Comparison of ENCODE assay signal across 16 cellular contexts in genomic region chr3:43627360-43627759, GRCh38. TPM values are rescaled to one million over a fixed set of nuclear protein-coding genes. Genes with fewer than 3 reads are reported as not detected.
DNase-seq lines count a peak whose midpoint lies in the region; ATAC-seq lines count a peak whose summit lies in the region.
"Had no signal": no experiment of that assay in that cellular context is flagged by ENCODE, and none has a peak within 500 bp of the region (broad histone marks: within the 10 kb centered on the region; RNA-seq: fewer than 3 reads in every experiment).

No MANE protein-coding gene starts in this region.

- peak overlapping the region; percentile 12 for H3K4me3 Mint-ChIP-seq in activated CD4-positive, alpha-beta T cell treated with anti-CD3 and anti-CD28 coated beads, Interleukin-2, amount 10 ng/mL, durations not matched to agents 7 days and 5 days
- H3K4me3 Mint-ChIP-seq in activated naive CD8-positive, alpha-beta T cell treated with anti-CD3 and anti-CD28 coated beads, Interleukin-2, amount 50 U/mL, for 24 hours, result no peak overlapping the region
- H3K4me3 Mint-ChIP-seq: activated B cell treated with CpG ODN at 0.5 μM for 24 hours, B cell had no signal

- H3K27ac Mint-ChIP-seq in activated CD4-positive, alpha-beta T cell treated with anti-CD3 and anti-CD28 coated beads, Interleukin-2, amount 10 ng/mL, durations not matched to agents 7 days and 5 days, result peak overlapping the region; percentile 75
- H3K27ac Mint-ChIP-seq in activated naive CD8-positive, alpha-beta T cell treated with anti-CD3 and anti-CD28 coated beads, Interleukin-2, amount 50 U/mL, for 24 hours, result no peak overlapping the region
- H3K27ac Mint-ChIP-seq: activated B cell treated with CpG ODN at 0.5 μM for 24 hours, B cell had no signal

- CTCF ChIA-PET in activated CD4-positive, alpha-beta T cell treated with anti-CD3 and anti-CD28 coated beads, Interleukin-2, amount 10 ng/mL, durations not matched to agents 7 days and 5 days (lab: Charles Lee), result no interaction called here

- DNase-seq in activated CD4-positive, alpha-beta T cell treated with anti-CD3 and anti-CD28 coated beads, Interleukin-2, amount 10 ng/mL, durations not matched to agents 7 days and 5 days, result peak; percentile 33
- no peak for DNase-seq in activated CD4-positive, alpha-beta T cell treated with anti-CD3 and anti-CD28 coated beads, Interleukin-2, amount 50 U/mL, for 4 hours
- no peak for DNase-seq in activated naive CD8-positive, alpha-beta T cell treated with anti-CD3 and anti-CD28 coated beads, Interleukin-2, amount 50 U/mL, for 24 hours
- no peak for DNase-seq in NCI-H187 treated with DMSO at 0.1 percent for 48 hours (lab: John Stamatoyannopoulos, UW)
- DNase-seq: activated B cell treated with CpG ODN at 0.5 μM for 24 hours, EL, NCI-H1417, NCI-H510A treated with DMSO at 0.1 percent for 48 hours, occipital lobe had no signal

- H3K36me3 Mint-ChIP-seq in activated CD4-positive, alpha-beta T cell treated with anti-CD3 and anti-CD28 coated beads, Interleukin-2, amount 10 ng/mL, durations not matched to agents 7 days and 5 days (ENCODE audit: low read depth), result peaks cover 9% of the 10 kb centered on the region
- H3K36me3 Mint-ChIP-seq in activated naive CD8-positive, alpha-beta T cell treated with anti-CD3 and anti-CD28 coated beads, Interleukin-2, amount 50 U/mL, for 24 hours (ENCODE audit: low read depth), result no peaks in the 10 kb centered on the region

- H3K9me3 Mint-ChIP-seq in activated CD4-positive, alpha-beta T cell treated with anti-CD3 and anti-CD28 coated beads, Interleukin-2, amount 10 ng/mL, durations not matched to agents 7 days and 5 days, result peaks cover 16% of the 10 kb centered on the region
- no peaks in the 10 kb centered on the region for H3K9me3 Mint-ChIP-seq in activated naive CD8-positive, alpha-beta T cell treated with anti-CD3 and anti-CD28 coated beads, Interleukin-2, amount 50 U/mL, for 24 hours

- H3K27me3 Mint-ChIP-seq in activated CD4-positive, alpha-beta T cell treated with anti-CD3 and anti-CD28 coated beads, Interleukin-2, amount 10 ng/mL, durations not matched to agents 7 days and 5 days, result peaks cover 23% of the 10 kb centered on the region
- H3K27me3 Mint-ChIP-seq in activated naive CD8-positive, alpha-beta T cell treated with anti-CD3 and anti-CD28 coated beads, Interleukin-2, amount 50 U/mL, for 24 hours, result peaks cover 6% of the 10 kb centered on the region

- ATAC-seq in GM18867 (IDR thresholded peaks at IDR 0.05; ENCODE audit: unreplicated experiment), result peak; percentile 46
- peak; percentile 56 for ATAC-seq in HG03460 (IDR thresholded peaks at IDR 0.05; ENCODE audit: unreplicated experiment)
- peak; percentile 83 for ATAC-seq in activated naive CD8-positive, alpha-beta T cell treated with anti-CD3 and anti-CD28 coated beads, Interleukin-2, amount 50 U/mL, for 24 hours
- no peak for ATAC-seq in GM21786 (IDR thresholded peaks at IDR 0.05; ENCODE audit: unreplicated experiment)
- ATAC-seq in GM21367 (IDR thresholded peaks at IDR 0.05; ENCODE audit: unreplicated experiment), result no peak
- ATAC-seq: HCT116, HepG2 had no signal

- peaks cover 42% of the 10 kb centered on the region for H3K4me1 Mint-ChIP-seq in activated CD4-positive, alpha-beta T cell treated with anti-CD3 and anti-CD28 coated beads, Interleukin-2, amount 10 ng/mL, durations not matched to agents 7 days and 5 days
- H3K4me1 Mint-ChIP-seq in activated naive CD8-positive, alpha-beta T cell treated with anti-CD3 and anti-CD28 coated beads, Interleukin-2, amount 50 U/mL, for 24 hours, result peaks cover 25% of the 10 kb centered on the region

- POLR2A ChIA-PET in activated CD4-positive, alpha-beta T cell treated with anti-CD3 and anti-CD28 coated beads, Interleukin-2, amount 10 ng/mL, durations not matched to agents 7 days and 5 days (lab: Charles Lee), result no interaction called here

RNA-seq across cellular contexts. Expression of gene ANO10, which starts 5.5 kb away (rescaled TPM):
- 10 to 100 TPM; 12.4 to 14.3 TPM for total RNA-seq in activated CD4-positive, alpha-beta T cell treated with anti-CD3 and anti-CD28 coated beads, Interleukin-2, amount 10 ng/mL, durations not matched to agents 7 days and 5 days

Comparison
In these comparisons a context has a peak if more than half of its experiments do, and no peak if none do; other contexts are left out.
1. ATAC-seq: peak in GM18867 (single experiment), HG03460 (single experiment) and activated naive CD8-positive, alpha-beta T cell treated with anti-CD3 and anti-CD28 coated beads, Interleukin-2, amount 50 U/mL, for 24 hours (single experiment); none in GM21786 (single experiment) and GM21367 (single experiment).